Comparison of ENCODE assay signal across 22 cellular contexts in the genomic region with DNA sequence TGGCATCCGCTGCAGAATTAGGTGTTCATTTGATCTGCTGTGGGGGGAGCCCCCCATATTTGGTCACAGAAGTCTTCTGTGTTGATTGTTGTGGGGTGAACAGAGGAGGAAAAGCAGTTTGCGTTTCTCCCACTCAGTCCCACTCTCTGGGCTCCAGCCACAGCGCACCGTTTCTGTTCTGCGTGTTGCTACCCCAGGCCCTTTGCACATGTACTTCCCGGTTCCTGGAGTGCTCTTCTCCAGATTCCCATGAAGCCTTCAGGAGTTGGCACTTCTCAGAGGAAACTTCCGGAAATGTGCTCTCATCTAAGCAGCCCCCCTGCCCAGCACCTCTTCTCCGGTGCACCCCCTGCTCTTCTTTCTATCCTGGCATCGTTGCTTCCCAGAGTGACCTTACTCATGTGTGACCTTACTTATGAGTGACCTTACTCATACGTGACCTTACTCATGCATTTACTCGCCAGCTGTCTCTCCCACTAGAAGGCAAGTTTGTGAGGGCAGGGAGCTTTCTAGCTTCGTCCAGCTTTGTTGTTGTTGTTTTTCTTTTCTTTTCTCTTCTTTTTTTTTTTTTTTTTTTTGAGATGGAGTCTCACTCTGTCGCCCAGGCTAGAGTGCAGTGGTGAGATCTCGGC.
"Had no signal": no experiment of that assay in that cellular context is flagged by ENCODE, and none has a peak within 500 bp of the region (broad histone marks: within the 10 kb centered on the region; RNA-seq: fewer than 3 reads in every experiment).

No MANE protein-coding gene starts in this region.

- DNase-seq: activated CD4-positive, alpha-beta T cell treated with anti-CD3 and anti-CD28 coated beads, Interleukin-2, amount 50 U/mL, for 4 hours; activated CD8-positive, alpha-beta memory T cell treated with anti-CD3 and anti-CD28 coated beads for 24 hours; activated CD8-positive, alpha-beta memory T cell treated with anti-CD3 and anti-CD28 coated beads, Interleukin-2, amount 50 U/mL, for 4 hours; activated naive CD4-positive, alpha-beta T cell; activated naive CD8-positive, alpha-beta T cell treated with anti-CD3 and anti-CD28 coated beads for 36 hours; activated T-cell treated with anti-CD3 and anti-CD28 coated beads, Interleukin-2, amount 50 U/mL, for 4 hours; amniotic stem cell; cerebellar nuclear complex; head of caudate nucleus; hypothalamus; left ventricle myocardium inferior; naive thymus-derived CD8-positive, alpha-beta T cell; stimulated activated CD4-positive, alpha-beta T cell treated with anti-CD3 and anti-CD28 coated beads, Interleukin-12 subunit alpha, Interleukin-12 subunit beta, amount 100 ng/mL, for 4 hours; stimulated activated naive CD8-positive, alpha-beta T cell treated with anti-CD3 and anti-CD28 coated beads, Interleukin-15, amount 100 ng/mL, for 72 hours; T-helper 9 cell; tibial artery had no signal

- H3K27ac ChIP-seq: coronary artery, esophagus muscularis mucosa, left ventricle myocardium inferior, parathyroid adenoma, tibial artery had no signal

- H3K36me3 Mint-ChIP-seq: mesothelial cell of epicardium had no signal

- H3K27me3 ChIP-seq: esophagus muscularis mucosa had no signal

- H3K4me3 Mint-ChIP-seq: activated naive CD8-positive, alpha-beta T cell treated with anti-CD3 and anti-CD28 coated beads for 36 hours; activated T-cell treated with anti-CD3 and anti-CD28 coated beads, Interleukin-2, amount 50 U/mL, for 4 hours; mesothelial cell of epicardium; naive thymus-derived CD8-positive, alpha-beta T cell; stimulated activated naive CD8-positive, alpha-beta T cell treated with anti-CD3 and anti-CD28 coated beads, Interleukin-15, amount 100 ng/mL, for 72 hours had no signal

- ATAC-seq: activated T-cell treated with anti-CD3 and anti-CD28 coated beads, Interleukin-2, amount 50 U/mL, for 4 hours; naive thymus-derived CD8-positive, alpha-beta T cell; right cardiac atrium; stimulated activated naive CD8-positive, alpha-beta T cell treated with anti-CD3 and anti-CD28 coated beads, Interleukin-15, amount 100 ng/mL, for 72 hours had no signal

- H3K4me3 ChIP-seq: coronary artery, esophagus muscularis mucosa, left ventricle myocardium inferior, tibial artery had no signal

- H3K36me3 ChIP-seq: esophagus muscularis mucosa, left ventricle myocardium inferior, tibial artery had no signal

- H3K27ac Mint-ChIP-seq: activated naive CD8-positive, alpha-beta T cell treated with anti-CD3 and anti-CD28 coated beads for 36 hours; activated T-helper 2 cell treated with anti-CD3 and anti-CD28 coated beads, Interferon-gamma antibody, Interleukin-2, Interleukin-4, amounts not matched to agents 10 μg/mL and 5 μg/mL and 100 μg/mL, durations not matched to agents 14 hours and 24 hours and 36 hours; mesothelial cell of epicardium; naive thymus-derived CD8-positive, alpha-beta T cell; stimulated activated naive CD8-positive, alpha-beta T cell treated with anti-CD3 and anti-CD28 coated beads, Interleukin-15, amount 100 ng/mL, for 72 hours had no signal
